25 cellular contexts compared by ENCODE assay signal in the genomic region with DNA sequence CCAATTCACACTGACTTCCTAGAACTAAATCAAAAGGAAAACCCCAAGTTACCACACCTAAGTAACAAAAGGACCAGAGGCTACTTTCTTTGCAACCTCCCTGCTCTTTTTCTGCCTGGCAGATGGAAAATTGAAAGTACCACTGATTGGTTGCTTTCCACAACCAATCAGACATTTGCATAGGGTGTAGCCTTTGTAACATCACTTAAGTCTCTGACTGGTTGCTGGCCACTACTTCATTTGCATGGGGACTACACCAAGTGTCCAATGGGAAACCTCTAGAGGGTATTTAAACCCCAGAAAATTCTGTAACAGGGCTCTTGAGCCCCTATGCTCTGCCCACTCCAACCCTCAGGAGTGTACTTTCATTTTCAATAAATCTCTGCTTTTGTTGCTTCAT.
DNase-seq lines count a peak whose midpoint lies in the region; ATAC-seq and TF ChIP-seq lines count a peak whose summit lies in the region.
"Had no signal": no experiment of that assay in that cellular context is flagged by ENCODE, and none has a peak within 500 bp of the region (broad histone marks: within the 10 kb centered on the region; RNA-seq: fewer than 3 reads in every experiment).

No MANE protein-coding gene starts in this region.

- peaks cover 2% of the 10 kb centered on the region for H3K4me1 Mint-ChIP-seq in activated T-cell treated with anti-CD3 and anti-CD28 coated beads, Interleukin-2, amount 50 U/mL, for 4 hours (ENCODE audit: low read depth)
- H3K4me1 Mint-ChIP-seq: B cell, IgD-negative memory B cell, memory B cell had no signal

- no peaks in the 10 kb centered on the region for H3K27me3 Mint-ChIP-seq in activated T-cell treated with anti-CD3 and anti-CD28 coated beads, Interleukin-2, amount 50 U/mL, for 4 hours (ENCODE audit: low read depth)
- H3K27me3 Mint-ChIP-seq: activated CD4-positive, alpha-beta T cell treated with anti-CD3 and anti-CD28 coated beads for 36 hours; B cell; IgD-negative memory B cell; memory B cell; stimulated activated naive CD8-positive, alpha-beta T cell treated with anti-CD3 and anti-CD28 coated beads, Interleukin-15, Interleukin-2, amounts not matched to agents 100 ng/mL and 50 ng/mL, for 24 hours had no signal

- H4K20me1 ChIP-seq in osteoblast (ENCODE audit: insufficient read depth, low read length): no peaks in the 10 kb centered on the region

- H3K4me3 Mint-ChIP-seq in activated T-cell treated with anti-CD3 and anti-CD28 coated beads, Interleukin-2, amount 50 U/mL, for 4 hours: no peak overlapping the region
- H3K4me3 Mint-ChIP-seq: activated CD4-positive, alpha-beta T cell treated with anti-CD3 and anti-CD28 coated beads for 36 hours; B cell; IgD-negative memory B cell; memory B cell; stimulated activated naive CD8-positive, alpha-beta T cell treated with anti-CD3 and anti-CD28 coated beads, Interleukin-15, Interleukin-2, amounts not matched to agents 100 ng/mL and 50 ng/mL, for 24 hours had no signal

- H3K36me3 ChIP-seq in endocrine pancreas (ENCODE audit: control insufficient read depth, insufficient read depth, low read length): peaks cover 2% of the 10 kb centered on the region
- H3K36me3 ChIP-seq in osteoblast (ENCODE audit: insufficient read depth, low read length): no peaks in the 10 kb centered on the region
- H3K36me3 ChIP-seq: MG63, spleen, thyroid gland had no signal

- DNase-seq in ELR (ENCODE audit: low read depth) (peak; percentile 2), OCI-M1 (lab: John Stamatoyannopoulos, UW) (peak; percentile 53), osteoblast (ENCODE audit: insufficient read length, low spot score, missing footprints) (no peak), HuH-7.5 (ENCODE audit: low spot score) (no peak)
- no peak for DNase-seq in activated T-cell treated with anti-CD3 and anti-CD28 coated beads, Interleukin-2, amount 50 U/mL, for 4 hours
- DNase-seq: activated CD4-positive, alpha-beta T cell treated with anti-CD3 and anti-CD28 coated beads for 36 hours; activated naive CD4-positive, alpha-beta T cell treated with anti-CD3 and anti-CD28 coated beads, Interleukin-2, amount 50 U/mL, for 16 hours; activated T-cell treated with anti-CD3 and anti-CD28 coated beads, Interleukin-2, amount 50 U/mL, for 48 hours; aorta; left cardiac atrium; MG63; NCI-H146; NCI-H526 treated with DMSO at 0.1 percent for 48 hours; nucleus accumbens; spleen; stimulated activated CD4-positive, alpha-beta T cell treated with anti-CD3 and anti-CD28 coated beads, Interleukin-4, amount 100 ng/mL, for 24 hours; T1000; thyroid gland had no signal

- peak overlapping the region; percentile 36 for H3K27ac ChIP-seq in osteoblast (ENCODE audit: low read depth, low read length)
- H3K27ac ChIP-seq: spleen, thyroid gland had no signal

- no peaks in the 10 kb centered on the region for H3K9me3 ChIP-seq in endocrine pancreas (ENCODE audit: control insufficient read depth, low read length)
- no peaks in the 10 kb centered on the region for H3K9me3 ChIP-seq in osteoblast (ENCODE audit: low read depth, low read length)
- H3K9me3 ChIP-seq: thyroid gland had no signal

- peaks cover 14% of the 10 kb centered on the region for H3K36me3 Mint-ChIP-seq in activated T-cell treated with anti-CD3 and anti-CD28 coated beads, Interleukin-2, amount 50 U/mL, for 4 hours (ENCODE audit: insufficient read depth)
- H3K36me3 Mint-ChIP-seq: IgD-negative memory B cell had no signal

- no peaks in the 10 kb centered on the region for H3K27me3 ChIP-seq in endocrine pancreas (ENCODE audit: control insufficient read depth, insufficient read depth, low read length)
- H3K27me3 ChIP-seq in osteoblast (ENCODE audit: insufficient read depth, low read length): no peaks in the 10 kb centered on the region
- H3K27me3 ChIP-seq: MG63, spleen, thyroid gland had no signal

- no peak for ATAC-seq in activated T-cell treated with anti-CD3 and anti-CD28 coated beads, Interleukin-2, amount 50 U/mL, for 4 hours
- ATAC-seq in GM18858 (IDR thresholded peaks at IDR 0.05; ENCODE audit: unreplicated experiment): no peak
- ATAC-seq: activated CD4-positive, alpha-beta T cell treated with anti-CD3 and anti-CD28 coated beads for 36 hours; esophagus mucosa; left cardiac atrium had no signal

- no peak overlapping the region for H3K9ac ChIP-seq in endocrine pancreas (ENCODE audit: control insufficient read depth, insufficient read depth, low read length)

- H2AFZ ChIP-seq in osteoblast (ENCODE audit: low read length): peak overlapping the region; percentile 62

- H3K4me3 ChIP-seq in endocrine pancreas (ENCODE audit: control insufficient read depth, insufficient read depth, low read length) (peak overlapping the region; percentile 10), osteoblast (ENCODE audit: insufficient read depth, low read length) (no peak overlapping the region)
- H3K4me3 ChIP-seq: MG63, spleen, thyroid gland had no signal

- H3K9me3 Mint-ChIP-seq in activated T-cell treated with anti-CD3 and anti-CD28 coated beads, Interleukin-2, amount 50 U/mL, for 4 hours: peaks cover 3% of the 10 kb centered on the region
- H3K9me3 Mint-ChIP-seq: stimulated activated naive CD8-positive, alpha-beta T cell treated with anti-CD3 and anti-CD28 coated beads, Interleukin-15, Interleukin-2, amounts not matched to agents 100 ng/mL and 50 ng/mL, for 24 hours had no signal

- no peak for TF ChIP-seq CTCF in osteoblast (IDR thresholded peaks at IDR 0.05; ENCODE audit: extremely low read depth, low read depth, low read length)

- H3K4me1 ChIP-seq in endocrine pancreas (ENCODE audit: control insufficient read depth, insufficient read depth, low read length) (no peaks in the 10 kb centered on the region), osteoblast (ENCODE audit: insufficient read depth, low read length) (peaks cover 12% of the 10 kb centered on the region)
- H3K4me1 ChIP-seq: thyroid gland had no signal

- peak overlapping the region; percentile 10 for H3K4me2 ChIP-seq in osteoblast (ENCODE audit: insufficient read depth, low read length)

- H3K79me2 ChIP-seq in osteoblast (ENCODE audit: insufficient read depth, low read length): no peaks in the 10 kb centered on the region

Comparison
In these comparisons a context has a peak if more than half of its experiments do, and no peak if none do; other contexts are left out.
1. DNase-seq: peak in ELR (single experiment) and OCI-M1 (single experiment); none in osteoblast (single experiment), activated T-cell treated with anti-CD3 and anti-CD28 coated beads, Interleukin-2, amount 50 U/mL, for 4 hours (single experiment) and HuH-7.5 (single experiment).